ENCODE assay signal across 13 cellular contexts in genomic region chr6:25192562-25192961, GRCh38.
DNase-seq lines count a peak whose midpoint lies in the region; ATAC-seq and TF ChIP-seq lines count a peak whose summit lies in the region.
"Had no signal": no experiment of that assay in that cellular context is flagged by ENCODE, and none has a peak within 500 bp of the region (broad histone marks: within the 10 kb centered on the region; RNA-seq: fewer than 3 reads in every experiment).

No MANE protein-coding gene starts in this region.

- no peak overlapping the region for H3K9ac ChIP-seq in mucosa of rectum (ENCODE audit: low read depth in 1 of 2, low read length in 2 of 2)

- H3K36me3 ChIP-seq in mucosa of rectum (ENCODE audit: control insufficient read depth in 2 of 2, insufficient read depth in 2 of 2, low read length in 2 of 2): no peaks in the 10 kb centered on the region
- no peaks in the 10 kb centered on the region for H3K36me3 ChIP-seq in tibial artery
- H3K36me3 ChIP-seq in BE2C: no peaks in the 10 kb centered on the region

- ATAC-seq in HG03432 (IDR thresholded peaks at IDR 0.05; ENCODE audit: unreplicated experiment): no peak

- intact Hi-C loops in tibial artery (cut with DNase I; ENCODE audit: low total_unique reads): no loop called here

- H3K4me3 ChIP-seq in coronary artery (no peak overlapping the region), mucosa of rectum (ENCODE audit: low read length in 2 of 2) (no peak overlapping the region), tibial artery (no peak overlapping the region), BE2C (ENCODE audit: low read depth, low read length) (no peak overlapping the region)

- DNase-seq in NCI-H226 (peak; percentile 55), coronary artery (ENCODE audit: low spot score) (no peak), tibial artery (peak in 1 of 2 donors; percentile 40), BE2C (no peak), SW480 (ENCODE audit: low spot score) (no peak), kidney glomerular epithelial cell (lab: John Stamatoyannopoulos, UW) (no peak)
- DNase-seq: activated CD4-positive, alpha-beta T cell treated with anti-CD3 and anti-CD28 coated beads, Interleukin-2, amount 50 U/mL, for 1 hour; activated naive CD8-positive, alpha-beta T cell treated with anti-CD3 and anti-CD28 coated beads, Interleukin-2, amount 10 ng/mL, durations not matched to agents 7 days and 5 days; DND-41; SIG-M5; stimulated activated CD8-positive, alpha-beta memory T cell treated with anti-CD3 and anti-CD28 coated beads, Interleukin-4, amount 100 ng/mL, for 48 hours had no signal

- TF ChIP-seq CTCF in coronary artery (IDR thresholded peaks at IDR 0.05) (no peak), tibial artery (IDR thresholded peaks at IDR 0.05) (no peak), BE2C (IDR thresholded peaks at IDR 0.05; ENCODE audit: low read depth, low read length) (no peak)

- H3K4me1 ChIP-seq in mucosa of rectum (ENCODE audit: control insufficient read depth in 2 of 2, insufficient read depth in 2 of 2, low read length in 2 of 2) (no peaks in the 10 kb centered on the region), tibial artery (peaks cover 0 to 40% (median 25%) of the 10 kb centered on the region in 4 donors), BE2C (peaks cover 11% of the 10 kb centered on the region)

- no peaks in the 10 kb centered on the region for H3K27me3 ChIP-seq in mucosa of rectum (ENCODE audit: control insufficient read depth in 2 of 2, insufficient read depth in 2 of 2, low read length in 2 of 2)
- no peaks in the 10 kb centered on the region for H3K27me3 ChIP-seq in tibial artery
- H3K27me3 ChIP-seq in BE2C: no peaks in the 10 kb centered on the region

- H3K27ac ChIP-seq in coronary artery (peak overlapping the region; percentile 81 to 86), mucosa of rectum (ENCODE audit: low read depth in 2 of 2, low read length in 2 of 2) (peak overlapping the region; percentile 25 to 44), tibial artery (peak overlapping the region; percentile 82)

- H3K9me3 ChIP-seq in mucosa of rectum (ENCODE audit: control insufficient read depth in 2 of 2, low read length in 2 of 2) (no peaks in the 10 kb centered on the region), tibial artery (no peaks in the 10 kb centered on the region), BE2C (no peaks in the 10 kb centered on the region)
